In genomic region chr19:45362291-45362690, GRCh38 we compare ENCODE assay signal across 23 cellular contexts. TPM values are rescaled to one million over a fixed set of nuclear protein-coding genes. Genes with fewer than 3 reads are reported as not detected.
DNase-seq lines count a peak whose midpoint lies in the region; ATAC-seq, FAIRE-seq and TF ChIP-seq lines count a peak whose summit lies in the region.
"Had no signal": no experiment of that assay in that cellular context is flagged by ENCODE, and none has a peak within 500 bp of the region (broad histone marks: within the 10 kb centered on the region; RNA-seq: fewer than 3 reads in every experiment).

No MANE protein-coding gene starts in this region.

- TF ChIP-seq POLR2A in GM12892 (IDR thresholded peaks at IDR 0.05; ENCODE audit: low read depth, low read length) (no peak), GM18505 (IDR thresholded peaks at IDR 0.05; ENCODE audit: borderline replicate concordance, extremely low read depth, insufficient read depth, insufficient read length) (no peak)

- FAIRE-seq in GM12892 (lab: Jason Lieb, UNC): no peak
- FAIRE-seq: A549, D721Med, H54, RCC 7860 had no signal

- peak overlapping the region; percentile 17; the same call in 1 of the 2 replicates for H3K27ac ChIP-seq in RWPE1
- H3K27ac ChIP-seq: A549 had no signal

- POLR2A ChIA-PET in RWPE1 (lab: Yijun Ruan, JAX; ENCODE audit: low non-redundant PET): no interaction called here

- CTCF ChIA-PET in RWPE1 (lab: Yijun Ruan, JAX): no interaction called here

- DNase-seq in GM12892 (ENCODE audit: insufficient read length) (peak; percentile 19), RWPE1 (ENCODE audit: low spot score) (no peak), iPS-NIHi11 (ENCODE audit: low spot score) (peak; percentile 7), LoVo (ENCODE audit: low spot score) (no peak)
- DNase-seq: BE2C, DMS53, GDM1, IMR-90, MV-4-11, NCI-H1105 treated with DMSO at 0.1 percent for 48 hours, NCI-H2029 treated with DMSO at 0.1 percent for 48 hours, NCI-H2171, NCI-H345, NCI-H524, NCI-H82, OCI-M1, SHP77 had no signal

- ATAC-seq in GM18505 (IDR thresholded peaks at IDR 0.05; ENCODE audit: unreplicated experiment) (no peak), HG03442 (IDR thresholded peaks at IDR 0.05; ENCODE audit: unreplicated experiment) (no peak)
- ATAC-seq: A549 had no signal

- no peak for TF ChIP-seq CTCF in RWPE1 (conservative IDR thresholded peaks at IDR 0.05; ENCODE audit: low read depth)

RNA-seq across cellular contexts. Expression of gene ERCC2, which starts 8.1 kb away (rescaled TPM):
- polyA plus RNA-seq in GM12892 (2012; ENCODE audit: missing spikeins): 12.0 TPM

RNA-seq across cellular contexts. Expression of gene KLC3, which starts 21.7 kb away (rescaled TPM):
- not detected for polyA plus RNA-seq in GM12892 (2012; ENCODE audit: missing spikeins)

RNA-seq across cellular contexts. Expression of gene CKM, which starts 39.6 kb away (rescaled TPM):
- polyA plus RNA-seq in GM12892 (2012; ENCODE audit: missing spikeins): not detected
- polyA plus RNA-seq: A549, IMR-90 had no signal

RNA-seq across cellular contexts. Expression of gene PPP1R13L, which starts 42.6 kb away (rescaled TPM):
- 4.6 TPM for polyA plus RNA-seq in GM12892 (2012; ENCODE audit: missing spikeins)

RNA-seq across cellular contexts. Expression of gene POLR1G, which starts 44.2 kb away (rescaled TPM):
- polyA plus RNA-seq in GM12892 (2012; ENCODE audit: missing spikeins): 4.4 TPM

Comparison
In these comparisons a context has a peak if more than half of its experiments do, and no peak if none do; other contexts are left out.
1. DNase-seq: peak in GM12892 (single experiment) and iPS-NIHi11 (single experiment); none in RWPE1 (single experiment) and LoVo (single experiment).